Comparison of ENCODE assay signal across 13 cellular contexts in the genomic region with DNA sequence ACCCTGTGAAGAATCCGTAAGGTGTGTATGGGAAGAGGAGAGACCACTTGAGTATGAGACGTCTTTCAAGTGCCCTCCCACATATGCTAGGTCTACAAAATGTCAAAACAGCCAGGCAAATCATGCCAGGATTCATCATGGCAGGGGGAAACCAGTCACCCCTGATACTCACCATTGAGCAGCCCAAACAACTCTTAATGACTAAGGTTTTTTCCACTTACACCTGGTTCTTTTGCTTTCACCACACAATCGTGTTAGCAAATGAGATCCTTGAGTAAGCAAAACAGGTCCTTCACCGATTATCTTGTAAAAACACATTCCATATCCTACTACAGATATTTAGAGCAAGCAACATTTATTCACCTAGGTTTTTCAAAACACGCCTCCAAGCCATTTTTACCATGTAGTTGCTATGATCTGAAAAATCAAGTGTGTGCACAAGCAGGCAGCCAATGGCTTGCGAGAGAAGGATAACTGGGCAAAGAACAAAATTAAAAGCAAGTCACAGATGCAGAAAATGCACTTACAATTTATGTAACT.
A peak's percentile ranks its signal among the peaks of the same experiment; 100 is the strongest.
DNase-seq lines count a peak whose midpoint lies in the region; ATAC-seq and TF ChIP-seq lines count a peak whose summit lies in the region.
"Had no signal": no experiment of that assay in that cellular context is flagged by ENCODE, and none has a peak within 500 bp of the region (broad histone marks: within the 10 kb centered on the region; RNA-seq: fewer than 3 reads in every experiment).

No MANE protein-coding gene starts in this region.

- peak; percentile 74 for ATAC-seq in activated CD4-positive, alpha-beta T cell treated with anti-CD3 and anti-CD28 coated beads for 36 hours
- ATAC-seq in naive thymus-derived CD8-positive, alpha-beta T cell, result no peak
- ATAC-seq: naive thymus-derived CD4-positive, alpha-beta T cell had no signal

- peaks cover 7% of the 10 kb centered on the region for H3K36me3 Mint-ChIP-seq in activated CD4-positive, alpha-beta T cell treated with anti-CD3 and anti-CD28 coated beads for 36 hours (ENCODE audit: low read depth)
- peaks cover 0 to 4% (median 0%) of the 10 kb centered on the region in 3 donors for H3K36me3 Mint-ChIP-seq in naive thymus-derived CD8-positive, alpha-beta T cell

- H3K4me1 ChIP-seq in OCI-LY7 (ENCODE audit: insufficient read depth, low read length, poor library complexity, severe bottlenecking), result peaks cover 100% of the 10 kb centered on the region
- H3K4me1 ChIP-seq: esophagus squamous epithelium had no signal

- no peaks in the 10 kb centered on the region for H3K9me2 ChIP-seq in OCI-LY7 (ENCODE audit: insufficient read depth, low read length)

- CTCF ChIA-PET in activated CD4-positive, alpha-beta T cell treated with anti-CD3 and anti-CD28 coated beads for 36 hours (lab: Charles Lee), result interaction anchor here (0.5 to 2.1 kb wide), 8 partner anchors 50 to 977 kb away, joined by 3 to 23 read pairs (median 4); partner anchors contain the start of gene BCL6
- CTCF ChIA-PET in OCI-LY7 (lab: Charles Lee; ENCODE audit: unreplicated experiment), result interaction anchor here (0.7 to 1.6 kb wide), 6 partner anchors 12 to 233 kb away, joined by 3 to 5 read pairs (median 3); no protein-coding TSS in a partner anchor

- H3K4me2 ChIP-seq in OCI-LY7 (ENCODE audit: low read length), result peak overlapping the region; percentile 86

- DNase-seq in activated CD4-positive, alpha-beta T cell treated with anti-CD3 and anti-CD28 coated beads for 36 hours, result peak; percentile 68
- DNase-seq in activated CD4-positive, alpha-beta T cell treated with anti-CD3 and anti-CD28 coated beads for 1 hour, result no peak
- DNase-seq in OCI-LY7 (ENCODE audit: low spot score), result peak; percentile 82
- DNase-seq in activated naive CD4-positive, alpha-beta T cell treated with anti-CD3 and anti-CD28 coated beads, Interleukin-2, amount 50 U/mL, for 16 hours, result peak; percentile 55
- DNase-seq in stimulated activated CD4-positive, alpha-beta T cell treated with anti-CD3 and anti-CD28 coated beads, Interleukin-4, amount 100 ng/mL, for 24 hours, result peak; percentile 68
- DNase-seq in AG08395 (ENCODE audit: low spot score), result no peak
- no peak for DNase-seq in naive thymus-derived CD8-positive, alpha-beta T cell
- no peak for DNase-seq in WERI-Rb-1
- DNase-seq: cortex of kidney, esophagus squamous epithelium, MV-4-11 had no signal

- H3K4me1 Mint-ChIP-seq in activated CD4-positive, alpha-beta T cell treated with anti-CD3 and anti-CD28 coated beads for 36 hours, result peaks cover 67% of the 10 kb centered on the region
- H3K4me1 Mint-ChIP-seq in naive thymus-derived CD8-positive, alpha-beta T cell, result peaks cover 27 to 72% (median 55%) of the 10 kb centered on the region in 4 donors

- peak overlapping the region; percentile 2; the same call in 1 of the 2 replicates for H2AFZ ChIP-seq in OCI-LY7 (ENCODE audit: low read length)

- BruUV-seq in OCI-LY7 (replicated peaks; lab: Mats Ljungman, UMichigan), result no TSS peak

- H3K9me3 Mint-ChIP-seq in activated CD4-positive, alpha-beta T cell treated with anti-CD3 and anti-CD28 coated beads for 36 hours (ENCODE audit: low read depth), result peaks cover 6% of the 10 kb centered on the region
- H3K9me3 Mint-ChIP-seq in naive thymus-derived CD8-positive, alpha-beta T cell, result peaks cover 0 to 8% (median 0%) of the 10 kb centered on the region in 9 donors

- POLR2A ChIA-PET in activated CD4-positive, alpha-beta T cell treated with anti-CD3 and anti-CD28 coated beads for 36 hours (lab: Charles Lee), result interaction anchor here (0.6 to 2.3 kb wide), 10 partner anchors 10 to 414 kb away, joined by 3 to 15 read pairs (median 4); partner anchors contain the start of gene BCL6
- POLR2A ChIA-PET in OCI-LY7 (lab: Charles Lee), result interaction anchor here (0.7 to 18.1 kb wide), 21 partner anchors 13 to 441 kb away, joined by 3 to 1356 read pairs (median 19); partner anchors contain the start of gene BCL6
- POLR2A ChIA-PET in naive thymus-derived CD8-positive, alpha-beta T cell (lab: Charles Lee), result no interaction called here

- H3K27ac ChIP-seq in OCI-LY7 (ENCODE audit: low read depth, low read length, poor library complexity, severe bottlenecking) (peak overlapping the region; percentile 99), WERI-Rb-1 (no peak overlapping the region)
- H3K27ac ChIP-seq: esophagus squamous epithelium, right atrium auricular region had no signal

- intact Hi-C loops in activated CD4-positive, alpha-beta T cell treated with anti-CD3 and anti-CD28 coated beads for 36 hours (cut with DNase I, micrococcal nuclease), result loop anchor here (1.0 to 10.0 kb wide), 20 partner anchors 10 to 978 kb away; partner anchors contain the start of genes BCL6 (in 1 of the 2) and LPP (in 1 of the 2)
- intact Hi-C loops in OCI-LY7 (cut with micrococcal nuclease; ENCODE audit: unreplicated experiment), result loop anchor here (5.0 to 10.0 kb wide), 4 partner anchors 426 to 952 kb away; no protein-coding TSS in a partner anchor

- no peaks in the 10 kb centered on the region for H3K27me3 ChIP-seq in WERI-Rb-1 (ENCODE audit: insufficient read depth, low read depth, severe bottlenecking)
- H3K27me3 ChIP-seq: esophagus squamous epithelium, right atrium auricular region had no signal

- H3K27me3 Mint-ChIP-seq in activated CD4-positive, alpha-beta T cell treated with anti-CD3 and anti-CD28 coated beads for 36 hours, result no peaks in the 10 kb centered on the region
- H3K27me3 Mint-ChIP-seq in naive thymus-derived CD8-positive, alpha-beta T cell, result no peaks in the 10 kb centered on the region
- H3K27me3 Mint-ChIP-seq: naive thymus-derived CD4-positive, alpha-beta T cell had no signal

- H3K9me3 ChIP-seq in OCI-LY7 (ENCODE audit: low read length) (peaks cover 14% of the 10 kb centered on the region), WERI-Rb-1 (ENCODE audit: severe bottlenecking) (no peaks in the 10 kb centered on the region)

- H3K27ac Mint-ChIP-seq in activated CD4-positive, alpha-beta T cell treated with anti-CD3 and anti-CD28 coated beads for 36 hours, result peak overlapping the region; percentile 90
- H3K27ac Mint-ChIP-seq in naive thymus-derived CD8-positive, alpha-beta T cell, result peak overlapping the region in 1 of 10 donors; percentile 68

- TF ChIP-seq CTCF in OCI-LY7 (conservative IDR thresholded peaks at IDR 0.05; ENCODE audit: low read length), result no peak
- TF ChIP-seq CTCF in WERI-Rb-1 (IDR thresholded peaks at IDR 0.05; ENCODE audit: low read depth, low read length), result no peak

- peaks cover 26% of the 10 kb centered on the region; the same call in 1 of the 2 replicates for H3K79me2 ChIP-seq in OCI-LY7 (ENCODE audit: insufficient read depth, low read depth, low read length)

- peak overlapping the region; percentile 54 for H3K4me3 ChIP-seq in OCI-LY7 (ENCODE audit: low read depth, low read length, poor library complexity, severe bottlenecking)
- no peak overlapping the region for H3K4me3 ChIP-seq in WERI-Rb-1 (ENCODE audit: low read depth, low read length)
- H3K4me3 ChIP-seq: esophagus squamous epithelium, right atrium auricular region had no signal

- H3K4me3 Mint-ChIP-seq in activated CD4-positive, alpha-beta T cell treated with anti-CD3 and anti-CD28 coated beads for 36 hours, result no peak overlapping the region
- H3K4me3 Mint-ChIP-seq in naive thymus-derived CD8-positive, alpha-beta T cell, result no peak overlapping the region

- H3K36me3 ChIP-seq in OCI-LY7 (ENCODE audit: insufficient read depth, low read length) (peaks cover 8% of the 10 kb centered on the region), WERI-Rb-1 (no peaks in the 10 kb centered on the region)
- H3K36me3 ChIP-seq: esophagus squamous epithelium, right atrium auricular region had no signal

- H4K20me1 ChIP-seq in OCI-LY7 (ENCODE audit: insufficient read depth, low read length), result no peaks in the 10 kb centered on the region

Comparison
In these comparisons a context has a peak if more than half of its experiments do, and no peak if none do; other contexts are left out.
1. DNase-seq: peak in activated CD4-positive, alpha-beta T cell treated with anti-CD3 and anti-CD28 coated beads for 36 hours (single experiment), OCI-LY7 (single experiment), activated naive CD4-positive, alpha-beta T cell treated with anti-CD3 and anti-CD28 coated beads, Interleukin-2, amount 50 U/mL, for 16 hours (single experiment) and stimulated activated CD4-positive, alpha-beta T cell treated with anti-CD3 and anti-CD28 coated beads, Interleukin-4, amount 100 ng/mL, for 24 hours (single experiment); none in activated CD4-positive, alpha-beta T cell treated with anti-CD3 and anti-CD28 coated beads for 1 hour (single experiment), AG08395 (single experiment), naive thymus-derived CD8-positive, alpha-beta T cell (0 of 10) and WERI-Rb-1 (single experiment).